Comparison of ENCODE assay signal across 20 cellular contexts in genomic region chr9:138122201-138122600, GRCh38.
"Had no signal": no experiment of that assay in that cellular context is flagged by ENCODE, and none has a peak within 500 bp of the region (broad histone marks: within the 10 kb centered on the region; RNA-seq: fewer than 3 reads in every experiment).

No MANE protein-coding gene starts in this region.

- H3K4me1 Mint-ChIP-seq: immature natural killer cell; naive thymus-derived CD4-positive, alpha-beta T cell; nephron; neural progenitor cell; stimulated activated naive B cell treated with anti-CD40 and anti-IgM and Interleukin-4, amounts not matched to agents 10 μg/mL and 1 μg/mL and 100 μg/mL, for 72 hours had no signal

- H2AFZ ChIP-seq: neural progenitor cell had no signal

- H3K36me3 Mint-ChIP-seq: immature natural killer cell; naive thymus-derived CD4-positive, alpha-beta T cell; neural progenitor cell; stimulated activated naive B cell treated with anti-CD40 and anti-IgM and Interleukin-4, amounts not matched to agents 10 μg/mL and 1 μg/mL and 100 μg/mL, for 72 hours had no signal

- H3K27ac Mint-ChIP-seq: effector memory CD8-positive, alpha-beta T cell; immature natural killer cell; naive thymus-derived CD4-positive, alpha-beta T cell; nephron; neural progenitor cell; stimulated activated naive B cell treated with anti-CD40 and anti-IgM and Interleukin-4, amounts not matched to agents 10 μg/mL and 1 μg/mL and 100 μg/mL, for 72 hours; stimulated activated naive CD8-positive, alpha-beta T cell treated with anti-CD3 and anti-CD28 coated beads, Interleukin-15, Interleukin-2, amounts not matched to agents 100 ng/mL and 50 ng/mL, for 24 hours had no signal

- H3K9ac ChIP-seq: neural progenitor cell had no signal

- H3K27me3 ChIP-seq: neural progenitor cell, ovary, transverse colon, vagina had no signal

- DNase-seq: cortex of kidney; effector memory CD8-positive, alpha-beta T cell; hypothalamus; immature natural killer cell; islet precursor cell; mesenchymal stem cell; midbrain; naive thymus-derived CD4-positive, alpha-beta T cell; nucleus accumbens; ovary; sigmoid colon; stimulated activated naive B cell treated with anti-CD40 and anti-IgM and Interleukin-4, amounts not matched to agents 10 μg/mL and 1 μg/mL and 100 μg/mL, for 72 hours; transverse colon had no signal

- H3K36me3 ChIP-seq: neural progenitor cell, ovary, sigmoid colon, suprapubic skin, transverse colon, vagina had no signal

- H3K4me2 ChIP-seq: neural progenitor cell had no signal

- H3K9me3 ChIP-seq: ovary, psoas muscle, sigmoid colon, suprapubic skin, transverse colon, vagina had no signal

- H3K4me1 ChIP-seq: neural progenitor cell, psoas muscle, sigmoid colon, suprapubic skin, transverse colon, vagina had no signal

- H3K27ac ChIP-seq: neural progenitor cell, ovary, psoas muscle, sigmoid colon, suprapubic skin, transverse colon, vagina had no signal

- H3K27me3 Mint-ChIP-seq: stimulated activated naive CD8-positive, alpha-beta T cell treated with anti-CD3 and anti-CD28 coated beads, Interleukin-15, Interleukin-2, amounts not matched to agents 100 ng/mL and 50 ng/mL, for 24 hours had no signal

- H3K4me3 ChIP-seq: neural progenitor cell, ovary, psoas muscle, sigmoid colon, suprapubic skin, transverse colon, vagina had no signal

- H3K4me3 Mint-ChIP-seq: effector memory CD8-positive, alpha-beta T cell; immature natural killer cell; naive thymus-derived CD4-positive, alpha-beta T cell; nephron; neural progenitor cell; stimulated activated naive B cell treated with anti-CD40 and anti-IgM and Interleukin-4, amounts not matched to agents 10 μg/mL and 1 μg/mL and 100 μg/mL, for 72 hours; stimulated activated naive CD8-positive, alpha-beta T cell treated with anti-CD3 and anti-CD28 coated beads, Interleukin-15, Interleukin-2, amounts not matched to agents 100 ng/mL and 50 ng/mL, for 24 hours had no signal

- ATAC-seq: effector memory CD8-positive, alpha-beta T cell; naive thymus-derived CD4-positive, alpha-beta T cell; psoas muscle; right cardiac atrium; stimulated activated naive B cell treated with anti-CD40 and anti-IgM and Interleukin-4, amounts not matched to agents 10 μg/mL and 1 μg/mL and 100 μg/mL, for 72 hours had no signal
